10 cellular contexts compared by ENCODE assay signal in genomic region chr5:143064207-143064606, GRCh38.
DNase-seq lines count a peak whose midpoint lies in the region; ATAC-seq and TF ChIP-seq lines count a peak whose summit lies in the region.
"Had no signal": no experiment of that assay in that cellular context is flagged by ENCODE, and none has a peak within 500 bp of the region (broad histone marks: within the 10 kb centered on the region; RNA-seq: fewer than 3 reads in every experiment).

No MANE protein-coding gene starts in this region.

- H3K9me3 Mint-ChIP-seq in progenitor cell of endocrine pancreas (ENCODE audit: low read depth): no peaks in the 10 kb centered on the region

- no peak overlapping the region for H3K4me3 Mint-ChIP-seq in progenitor cell of endocrine pancreas (ENCODE audit: low read depth)

- H3K27ac Mint-ChIP-seq in progenitor cell of endocrine pancreas: no peak overlapping the region

- H3K27me3 Mint-ChIP-seq in progenitor cell of endocrine pancreas: no peaks in the 10 kb centered on the region

- no peaks in the 10 kb centered on the region for H3K27me3 ChIP-seq in fibroblast of lung (ENCODE audit: control insufficient read depth, insufficient read depth, low read length)
- no peaks in the 10 kb centered on the region for H3K27me3 ChIP-seq in neutrophil

- no peaks in the 10 kb centered on the region for H4K20me1 ChIP-seq in fibroblast of lung (ENCODE audit: control insufficient read depth, extremely low read depth, insufficient read depth, low read length)

- H3K4me3 ChIP-seq in fibroblast of lung (replicated peaks in 1 of 4; ENCODE audit: control extremely low read depth in 1 of 4, insufficient read depth in 1 of 4, low read depth in 3 of 4, low read length in 4 of 4) (no peak overlapping the region), neutrophil (ENCODE audit: low read depth in 1 of 2, low read length in 1 of 2) (no peak overlapping the region)

- H3K9ac ChIP-seq in fibroblast of lung (ENCODE audit: insufficient read depth, low read length): no peak overlapping the region

- no peaks in the 10 kb centered on the region for H3K79me2 ChIP-seq in fibroblast of lung (ENCODE audit: control insufficient read depth, insufficient read depth, low read length)

- H3K4me2 ChIP-seq in fibroblast of lung (ENCODE audit: extremely low read depth, insufficient read depth, low read length): no peak overlapping the region

- H3K9me3 ChIP-seq in fibroblast of lung (ENCODE audit: control insufficient read depth, insufficient read depth, low read depth, low read length): no peaks in the 10 kb centered on the region
- no peaks in the 10 kb centered on the region for H3K9me3 ChIP-seq in neutrophil

- no peak overlapping the region for H2AFZ ChIP-seq in fibroblast of lung (ENCODE audit: low read length)

- H3K4me1 Mint-ChIP-seq in progenitor cell of endocrine pancreas (ENCODE audit: low read depth): no peaks in the 10 kb centered on the region

- ATAC-seq in HG03108 (IDR thresholded peaks at IDR 0.05; ENCODE audit: unreplicated experiment): no peak
- ATAC-seq: activated CD4-positive, CD25-positive, alpha-beta regulatory T cell treated with anti-CD3 and anti-CD28 coated beads, Interleukin-2, amount 50 U/mL, for 24 hours had no signal

- TF ChIP-seq CTCF in fibroblast of lung (conservative IDR thresholded peaks at IDR 0.05 in 1 of 2, IDR thresholded peaks at IDR 0.05 in 1 of 2; ENCODE audit: low read depth in 1 of 2, low read length in 2 of 2): no peak
- no peak for TF ChIP-seq CTCF in neutrophil (IDR thresholded peaks at IDR 0.05)
- TF ChIP-seq CTCF in progenitor cell of endocrine pancreas (IDR thresholded peaks at IDR 0.05; ENCODE audit: unreplicated experiment): no peak

- H3K4me1 ChIP-seq in fibroblast of lung (ENCODE audit: control insufficient read depth, extremely low read depth, insufficient read depth, low read length) (peaks cover 61% of the 10 kb centered on the region), neutrophil (ENCODE audit: control insufficient read depth in 1 of 2, insufficient read depth in 1 of 2, low read depth in 1 of 2, low read length in 1 of 2) (peaks cover 13 to 18% of the 10 kb centered on the region in 2 experiments)

- H3K27ac ChIP-seq in fibroblast of lung (ENCODE audit: insufficient read depth, low read length) (peak overlapping the region; percentile 73), neutrophil (peak overlapping the region; percentile 73)

- H3K36me3 Mint-ChIP-seq in progenitor cell of endocrine pancreas (ENCODE audit: insufficient read depth): no peaks in the 10 kb centered on the region

- H3K36me3 ChIP-seq in fibroblast of lung (ENCODE audit: control insufficient read depth, insufficient read depth, low read length) (no peaks in the 10 kb centered on the region), neutrophil (peaks cover 69% of the 10 kb centered on the region)

- DNase-seq in AG08396 (ENCODE audit: low spot score) (peak; percentile 14), RPMI7951 (ENCODE audit: low read depth) (peak; percentile 64), fibroblast of lung (ENCODE audit: low read depth in 2 of 2) (peak; percentile 45 to 68), HuH-7 (ENCODE audit: low spot score) (no peak), progenitor cell of endocrine pancreas (ENCODE audit: low spot score, unreplicated experiment) (no peak), midbrain (lab: John Stamatoyannopoulos, UW) (no peak)
- DNase-seq: C1 segment of cervical spinal cord had no signal

Comparison
In these comparisons a context has a peak if more than half of its experiments do, and no peak if none do; other contexts are left out.
1. DNase-seq: peak in AG08396 (single experiment), RPMI7951 (single experiment) and fibroblast of lung (2 of 2); none in HuH-7 (single experiment), progenitor cell of endocrine pancreas (single experiment) and midbrain (single experiment).